In the genomic region with DNA sequence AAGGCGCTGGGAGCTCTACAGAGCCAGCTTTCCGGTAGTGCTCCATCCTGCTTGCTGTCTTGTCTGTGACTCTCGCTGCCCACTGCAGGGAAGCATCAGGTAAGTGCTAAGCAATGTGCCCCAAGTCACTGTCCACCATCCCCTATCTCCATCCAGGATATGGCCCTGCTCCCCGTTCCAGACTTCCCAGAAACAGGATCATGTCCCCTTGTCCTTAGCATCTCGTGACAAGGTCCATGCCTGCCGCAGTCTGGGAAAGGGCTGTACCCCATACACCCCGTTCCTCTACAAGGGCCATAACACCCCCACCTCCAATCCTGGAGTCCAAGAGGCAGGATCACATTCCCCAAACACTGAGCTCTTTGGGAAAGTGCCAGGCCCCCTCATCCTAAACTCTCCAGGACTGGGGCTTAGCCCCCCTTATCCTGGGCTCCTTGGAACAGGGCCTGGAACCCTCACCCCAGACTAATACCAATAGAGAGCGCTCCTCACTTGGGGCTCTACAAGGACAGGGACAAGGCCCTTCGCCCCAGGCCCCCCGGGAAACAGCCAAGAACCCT, we compare ENCODE assay signal across 6 cellular contexts.
DNase-seq lines count a peak whose midpoint lies in the region; TF ChIP-seq lines count a peak whose summit lies in the region.

No MANE protein-coding gene starts in this region.

- peaks cover 28% of the 10 kb centered on the region for H3K36me3 ChIP-seq in neutrophil

- H3K4me1 ChIP-seq in neutrophil (ENCODE audit: control insufficient read depth in 1 of 2, insufficient read depth in 1 of 2, low read depth in 1 of 2, low read length in 1 of 2): peaks cover 19 to 23% of the 10 kb centered on the region in 2 experiments

- peak overlapping the region; percentile 88 for H3K27ac ChIP-seq in neutrophil

- peak overlapping the region; percentile 92 for H3K4me3 Mint-ChIP-seq in T-helper 2 cell treated with Interferon-gamma antibody and Interleukin-4, amounts not matched to agents 5 μg/mL and 100 μg/mL, for 36 hours

- H3K27me3 Mint-ChIP-seq in T-helper 2 cell treated with Interferon-gamma antibody and Interleukin-4, amounts not matched to agents 5 μg/mL and 100 μg/mL, for 36 hours (ENCODE audit: low read depth): no peaks in the 10 kb centered on the region

- H3K27ac Mint-ChIP-seq in T-helper 2 cell treated with Interferon-gamma antibody and Interleukin-4, amounts not matched to agents 5 μg/mL and 100 μg/mL, for 36 hours: peak overlapping the region; percentile 93

- H3K36me3 Mint-ChIP-seq in T-helper 2 cell treated with Interferon-gamma antibody and Interleukin-4, amounts not matched to agents 5 μg/mL and 100 μg/mL, for 36 hours (ENCODE audit: low read depth): peaks cover 12% of the 10 kb centered on the region

- peaks cover 15% of the 10 kb centered on the region for H3K27me3 ChIP-seq in neutrophil

- H3K9me3 Mint-ChIP-seq in T-helper 2 cell treated with Interferon-gamma antibody and Interleukin-4, amounts not matched to agents 5 μg/mL and 100 μg/mL, for 36 hours: no peaks in the 10 kb centered on the region

- TF ChIP-seq CTCF in cardiac fibroblast (IDR thresholded peaks at IDR 0.05; ENCODE audit: low read depth, low read length) (no peak), neutrophil (IDR thresholded peaks at IDR 0.05) (no peak)

- no peaks in the 10 kb centered on the region for H3K9me3 ChIP-seq in neutrophil

- DNase-seq in T-helper 2 cell treated with Interferon-gamma antibody and Interleukin-4, amounts not matched to agents 5 μg/mL and 100 μg/mL, for 36 hours (ENCODE audit: low spot score): no peak
- DNase-seq in T-helper 2 cell (no peak), cardiac fibroblast (ENCODE audit: low read depth in 2 of 2) (no peak), NCI-H1092 treated with DMSO at 0.1 percent for 48 hours (lab: John Stamatoyannopoulos, UW) (no peak), SHP77 (lab: John Stamatoyannopoulos, UW) (no peak)

- H3K4me3 ChIP-seq in cardiac fibroblast (replicated peaks in 1 of 2; ENCODE audit: low read depth in 2 of 2, low read length in 2 of 2) (peak overlapping the region; percentile 78 to 81), neutrophil (ENCODE audit: low read depth in 1 of 2, low read length in 1 of 2) (peak overlapping the region; percentile 76 to 77)

- H3K4me1 Mint-ChIP-seq in T-helper 2 cell treated with Interferon-gamma antibody and Interleukin-4, amounts not matched to agents 5 μg/mL and 100 μg/mL, for 36 hours (ENCODE audit: low read depth): peaks cover 18% of the 10 kb centered on the region
